21 cellular contexts compared by ENCODE assay signal in the genomic region with DNA sequence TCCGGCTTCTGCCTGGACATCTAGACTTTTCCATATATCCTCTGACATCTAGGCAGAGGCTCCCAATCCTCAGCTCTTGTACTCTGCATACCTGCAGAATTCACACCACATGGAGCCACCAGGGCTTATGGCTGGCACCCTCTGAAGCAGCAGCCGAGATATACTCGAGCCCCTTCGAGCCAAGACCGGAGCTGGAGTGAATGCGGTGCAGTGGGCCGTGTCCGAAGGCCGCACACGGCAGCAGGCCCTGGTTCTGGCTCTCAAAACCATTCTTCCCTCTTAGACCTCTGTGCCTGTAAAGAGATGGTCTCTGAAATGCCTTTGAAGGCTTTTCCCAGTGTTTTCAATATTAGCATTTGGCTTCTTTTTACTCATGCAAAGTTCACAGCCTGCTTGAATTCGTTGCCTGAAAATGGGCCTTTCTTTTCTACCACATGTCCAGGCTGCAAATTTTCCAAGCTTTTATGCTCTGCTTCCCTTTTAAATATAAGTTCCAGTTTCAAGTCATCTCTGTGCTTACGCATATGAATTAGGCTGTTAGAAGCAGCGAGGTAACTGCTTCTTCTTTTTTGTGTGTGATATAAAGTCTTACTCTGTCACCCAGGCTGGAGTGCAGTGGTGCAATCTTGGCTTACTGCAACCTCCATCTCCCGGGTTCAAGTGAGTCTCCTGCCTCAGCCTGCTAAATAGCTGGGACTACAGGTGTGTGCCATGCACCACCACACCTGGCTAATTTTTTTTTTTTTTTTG. TPM values are rescaled to one million over a fixed set of nuclear protein-coding genes. Genes with fewer than 3 reads are reported as not detected.
A peak's percentile ranks its signal among the peaks of the same experiment; 100 is the strongest.
DNase-seq lines count a peak whose midpoint lies in the region; ATAC-seq, FAIRE-seq and TF ChIP-seq lines count a peak whose summit lies in the region.
"Had no signal": no experiment of that assay in that cellular context is flagged by ENCODE, and none has a peak within 500 bp of the region (broad histone marks: within the 10 kb centered on the region; RNA-seq: fewer than 3 reads in every experiment).

No MANE protein-coding gene starts in this region.

- ATAC-seq in sciatic nerve (peak; percentile 36), gastroesophageal sphincter (no peak), natural killer cell (no peak)
- ATAC-seq: left lobe of liver, SK-N-SH treated with all-trans-retinoic acid at 6 μM for 48 hours had no signal

- H3K9me3 Mint-ChIP-seq in T-helper 2 cell treated with Interferon-gamma antibody and Interleukin-4, amounts not matched to agents 5 μg/mL and 100 μg/mL, for 36 hours: peaks cover 10% of the 10 kb centered on the region
- H3K9me3 Mint-ChIP-seq in natural killer cell: peaks cover 0 to 2% of the 10 kb centered on the region in 2 donors

- no peak overlapping the region for H3K4ac ChIP-seq in H1 (replicated peaks; ENCODE audit: insufficient read length, low read depth, low read length)

- H3K36me3 Mint-ChIP-seq in T-helper 2 cell treated with Interferon-gamma antibody and Interleukin-4, amounts not matched to agents 5 μg/mL and 100 μg/mL, for 36 hours (ENCODE audit: low read depth): peaks cover 32% of the 10 kb centered on the region
- H3K36me3 Mint-ChIP-seq in natural killer cell: no peaks in the 10 kb centered on the region
- H3K36me3 Mint-ChIP-seq: type B pancreatic cell had no signal

- H3K14ac ChIP-seq in H1 (ENCODE audit: insufficient read length): no peak overlapping the region

- WGBS in H1 (ENCODE audit: extremely low coverage in 1 of 2, insufficient coverage in 1 of 2, insufficient read length in 1 of 2, insufficient replicate concordance in 2 of 2, low coverage in 1 of 2, low lambda C conversion rate in 2 of 2, missing lambda C conversion rate in 1 of 2), 2 experiments: 86% methylated on average over 14 of the region's 14 CpGs; no CpG with 5 or more reads in 1 of the 2 experiments
- WGBS in gastroesophageal sphincter (ENCODE audit: low coverage in 1 of 2), 2 donors: 67 to 84% methylated on average over 6 to 9 of the region's 14 CpGs

- CTCF ChIA-PET in H1 (lab: Charles Lee; ENCODE audit: partially characterized antibody): interaction anchor here (1.7 kb wide), 1 partner anchor 153 kb away, joined by 5 read pairs; no protein-coding TSS in a partner anchor

- H3K27me3 Mint-ChIP-seq in T-helper 2 cell treated with Interferon-gamma antibody and Interleukin-4, amounts not matched to agents 5 μg/mL and 100 μg/mL, for 36 hours (ENCODE audit: low read depth): no peaks in the 10 kb centered on the region
- H3K27me3 Mint-ChIP-seq in natural killer cell (ENCODE audit: low read depth in 2 of 2): no peaks in the 10 kb centered on the region

- no peak overlapping the region for H2AK5ac ChIP-seq in H1 (ENCODE audit: low read depth, low read length)

- POLR2A ChIA-PET in H1 (lab: Charles Lee; ENCODE audit: partially characterized antibody): interaction anchor here (1.0 kb wide), 1 partner anchor 8 kb away, joined by 3 read pairs; no protein-coding TSS in a partner anchor

- H3K9me3 ChIP-seq in H1 (ENCODE audit: insufficient read depth in 2 of 2, low read depth in 1 of 2, low read length in 1 of 2) (0 out of 4 replicates have a peak, but pooled peaks cover 3 to 6% of the 10 kb centered on the region in 2 experiments), gastroesophageal sphincter (peaks cover 0 to 12% (median 0%) of the 10 kb centered on the region in 3 donors)

- H3K4me1 Mint-ChIP-seq in T-helper 2 cell treated with Interferon-gamma antibody and Interleukin-4, amounts not matched to agents 5 μg/mL and 100 μg/mL, for 36 hours (ENCODE audit: low read depth): peaks cover 59% of the 10 kb centered on the region
- H3K4me1 Mint-ChIP-seq in natural killer cell: peaks cover 32 to 37% of the 10 kb centered on the region in 2 donors

- H3K23ac ChIP-seq in H1 (ENCODE audit: insufficient read length): no peak overlapping the region

- H3K27ac Mint-ChIP-seq in T-helper 2 cell treated with Interferon-gamma antibody and Interleukin-4, amounts not matched to agents 5 μg/mL and 100 μg/mL, for 36 hours: peak overlapping the region; percentile 13
- H3K27ac Mint-ChIP-seq in natural killer cell: no peak overlapping the region
- H3K27ac Mint-ChIP-seq: type B pancreatic cell had no signal

- H2AFZ ChIP-seq in H1 (ENCODE audit: low read length): 0 out of 2 replicates have a peak overlapping the region, but pooled peaks have one; percentile 58

- H3K27ac ChIP-seq in H1 (ENCODE audit: low read depth, low read length) (no peak overlapping the region), gastroesophageal sphincter (no peak overlapping the region)

- no peak for DNase-seq in T-helper 2 cell treated with Interferon-gamma antibody and Interleukin-4, amounts not matched to agents 5 μg/mL and 100 μg/mL, for 36 hours (ENCODE audit: low spot score)
- DNase-seq in T-helper 2 cell (no peak), NOMO-1 treated with dmso at 0.1 percent for 144 hours (lab: John Stamatoyannopoulos, UW; ENCODE audit: unreplicated experiment) (peak; percentile 61), H1 (ENCODE audit: low read depth in 1 of 2, low spot score in 2 of 2) (no peak), sciatic nerve (ENCODE audit: low spot score) (no peak), NCI-H2029 (lab: John Stamatoyannopoulos, UW) (no peak), natural killer cell (no peak)
- DNase-seq: 8988T; activated CD4-positive, CD25-positive, alpha-beta regulatory T cell; anterior cingulate cortex; erythroblast; GF-D8; NCI-H2107; stimulated activated CD4-positive, alpha-beta T cell treated with anti-CD3 and anti-CD28 coated beads, Interleukin-2, amount 100 ng/mL, for 24 hours; stimulated activated CD8-positive, alpha-beta memory T cell treated with anti-CD3 and anti-CD28 coated beads, Interleukin-4, amount 100 ng/mL, for 48 hours had no signal

- H4K8ac ChIP-seq in H1 (ENCODE audit: extremely low read depth, insufficient read depth, low read length): no peak overlapping the region

- TF ChIP-seq POLR2A in H1 (IDR thresholded peaks at IDR 0.05; ENCODE audit: control extremely low read depth in 1 of 2, low read depth in 2 of 2, low read length in 2 of 2) (no peak), gastroesophageal sphincter (IDR thresholded peaks at IDR 0.05) (no peak)

- H2BK15ac ChIP-seq in H1 (ENCODE audit: low read length): no peak overlapping the region

- no peak overlapping the region for H2BK20ac ChIP-seq in H1 (ENCODE audit: low read length)

- no peak for FAIRE-seq in H1 (lab: Jason Lieb, UNC)
- FAIRE-seq: colon had no signal

- no peaks in the 10 kb centered on the region for H3K27me3 ChIP-seq in H1 (replicated peaks in 1 of 4; ENCODE audit: control insufficient read depth in 3 of 4, extremely low read depth in 1 of 4, insufficient read depth in 3 of 4, low read length in 3 of 4)
- H3K27me3 ChIP-seq in gastroesophageal sphincter: no peaks in the 10 kb centered on the region

- no peak overlapping the region for H3K9ac ChIP-seq in H1 (replicated peaks in 1 of 4; ENCODE audit: extremely low read depth in 1 of 4, low read depth in 3 of 4, low read length in 3 of 4)

- no peak overlapping the region; the same call in 1 of the 2 replicates for H2BK12ac ChIP-seq in H1 (ENCODE audit: low read depth, low read length)

- no peak overlapping the region for H4K91ac ChIP-seq in H1 (replicated peaks; ENCODE audit: insufficient read length, low read length)

- no peak overlapping the region for H3K4me3 Mint-ChIP-seq in T-helper 2 cell treated with Interferon-gamma antibody and Interleukin-4, amounts not matched to agents 5 μg/mL and 100 μg/mL, for 36 hours
- H3K4me3 Mint-ChIP-seq in natural killer cell: no peak overlapping the region
- H3K4me3 Mint-ChIP-seq: type B pancreatic cell had no signal

- 0 out of 2 replicates have a peak overlapping the region, but pooled peaks have one; percentile 9 for H3K18ac ChIP-seq in H1 (ENCODE audit: extremely low read depth, low read length)

- no peaks in the 10 kb centered on the region for H3K79me1 ChIP-seq in H1 (ENCODE audit: low read depth, low read length)

- no peak overlapping the region for H2BK5ac ChIP-seq in H1 (ENCODE audit: low read depth, low read length)

- no peaks in the 10 kb centered on the region for H3K36me3 ChIP-seq in H1 (ENCODE audit: control insufficient read depth in 2 of 4, insufficient read depth in 4 of 4, low read length in 3 of 4)
- no peaks in the 10 kb centered on the region for H3K36me3 ChIP-seq in gastroesophageal sphincter

- H3K79me2 ChIP-seq in H1 (ENCODE audit: control insufficient read depth in 1 of 2, insufficient read depth in 2 of 2, low read length in 2 of 2): no peaks in the 10 kb centered on the region

- no peaks in the 10 kb centered on the region for H4K20me1 ChIP-seq in H1 (replicated peaks in 1 of 2; ENCODE audit: control insufficient read depth in 1 of 2, insufficient read depth in 2 of 2, low read length in 2 of 2)

- TF ChIP-seq RAD21 in H1 (IDR thresholded peaks at IDR 0.05 in 1 of 2, conservative IDR thresholded peaks at IDR 0.05 in 1 of 2; ENCODE audit: low read depth in 2 of 2, low read length in 2 of 2): no peak

- TF ChIP-seq EP300 in H1 (IDR thresholded peaks at IDR 0.05; ENCODE audit: borderline replicate concordance in 1 of 2, low read depth in 2 of 2, low read length in 2 of 2) (no peak), gastroesophageal sphincter (IDR thresholded peaks at IDR 0.05) (no peak)

- H3K4me3 ChIP-seq in H1 (ENCODE audit: extremely low read depth in 1 of 4, insufficient read depth in 2 of 4, low read depth in 3 of 4, low read length in 4 of 4) (no peak overlapping the region), gastroesophageal sphincter (no peak overlapping the region)

- H3K56ac ChIP-seq in H1 (replicated peaks; ENCODE audit: insufficient read length, low read depth, low read length): no peak overlapping the region

- intact Hi-C loops in sciatic nerve (cut with DNase I): no loop called here
- intact Hi-C loops in natural killer cell (cut with micrococcal nuclease): loop anchor here (10.0 kb wide), 1 partner anchor 59 kb away; no protein-coding TSS in a partner anchor

- H3K23me2 ChIP-seq in H1 (ENCODE audit: low read depth, low read length): no peaks in the 10 kb centered on the region

- no peak overlapping the region for H2BK120ac ChIP-seq in H1 (replicated peaks; ENCODE audit: low read depth, low read length)

- H3K4me1 ChIP-seq in H1 (replicated peaks in 1 of 4; ENCODE audit: control insufficient read depth in 3 of 4, insufficient read depth in 4 of 4, low read length in 3 of 4): peaks cover 0 to 3% (median under 1%) of the 10 kb centered on the region in 4 experiments; a peak in 1 of 7 replicates
- H3K4me1 ChIP-seq in gastroesophageal sphincter: no peaks in the 10 kb centered on the region

- no peak overlapping the region for H4K5ac ChIP-seq in H1 (ENCODE audit: insufficient read length, low read depth, low read length)

- H3K4me2 ChIP-seq in H1 (ENCODE audit: insufficient read depth in 1 of 2, low read depth in 2 of 2, low read length in 2 of 2): no peak overlapping the region

- TF ChIP-seq CTCF in H1 (IDR thresholded peaks at IDR 0.05; ENCODE audit: control extremely low read depth in 1 of 3, insufficient read depth in 1 of 3, low read depth in 1 of 3, low read length in 3 of 3): no peak
- no peak for TF ChIP-seq CTCF in gastroesophageal sphincter (IDR thresholded peaks at IDR 0.05)
- TF ChIP-seq CTCF in natural killer cell (IDR thresholded peaks at IDR 0.05): no peak

RNA-seq across cellular contexts. Expression of gene SIRPB1, which starts 3.9 kb away (rescaled TPM):
- 0.54 and 0.99 TPM in 2 replicates for total RNA-seq in H1 (2021; fragmentation: NEBNext Ultra II Directional; extraction: Animal tissue kit (Norgen Biotek cat#: 25700))
- 0.14 and 0.28 TPM in 2 replicates for polyA plus RNA-seq in H1 (2011; rRNA removed)
- polyA plus RNA-seq in H1 (2011; cell fraction: cytosol; rRNA removed): 0.10 TPM
- polyA plus RNA-seq in H1 (2011; cell fraction: nucleus; rRNA removed): 0.40 TPM
- polyA plus RNA-seq in H1 (2012, experiment 1 of 2): 0.12 to 0.31 TPM in 2 of 4 replicates, not detected in the others
- polyA plus RNA-seq in H1 (2012, experiment 2 of 2): 0.17 TPM
- polyA plus RNA-seq in H1 (2013, experiment 1 of 2): not detected
- 0.07 TPM for polyA plus RNA-seq in H1 (2013, experiment 2 of 2)
- 0.32 TPM in 1 of 2 replicates, not detected in the other for polyA minus RNA-seq in H1 (2011; rRNA and poly(A)+ RNA removed)
- polyA minus RNA-seq in H1 (2011; cell fraction: cytosol; rRNA and poly(A)+ RNA removed): not detected
- not detected for polyA minus RNA-seq in H1 (2011; cell fraction: nucleus; rRNA and poly(A)+ RNA removed)
- total RNA-seq in sciatic nerve (6.6 TPM), gastroesophageal sphincter (1 to 10 TPM; 3.4 to 6.9 (median 4.3) TPM), natural killer cell (1 to 10 TPM; 2.6 to 7.2 (median 5.3) TPM)

RNA-seq across cellular contexts. Expression of gene SIRPG, which starts 33.9 kb away (rescaled TPM):
- not detected in 2 replicates for total RNA-seq in H1 (2021; fragmentation: NEBNext Ultra II Directional; extraction: Animal tissue kit (Norgen Biotek cat#: 25700))
- 0.03 and 0.08 TPM in 2 replicates for polyA plus RNA-seq in H1 (2011; rRNA removed)
- not detected for polyA plus RNA-seq in H1 (2011; cell fraction: cytosol; rRNA removed)
- polyA plus RNA-seq in H1 (2011; cell fraction: nucleus; rRNA removed): not detected
- not detected in 4 replicates for polyA plus RNA-seq in H1 (2012, experiment 1 of 2)
- polyA plus RNA-seq in H1 (2012, experiment 2 of 2): not detected
- polyA plus RNA-seq in H1 (2013, experiment 1 of 2): not detected
- not detected for polyA plus RNA-seq in H1 (2013, experiment 2 of 2)
- polyA minus RNA-seq in H1 (2011; rRNA and poly(A)+ RNA removed): not detected in 2 replicates
- polyA minus RNA-seq in H1 (2011; cell fraction: cytosol; rRNA and poly(A)+ RNA removed): not detected
- polyA minus RNA-seq in H1 (2011; cell fraction: nucleus; rRNA and poly(A)+ RNA removed): not detected
- total RNA-seq in sciatic nerve (not detected), gastroesophageal sphincter (under 1 TPM in 1 of 4 donors, not detected in 3; 0.62 TPM), natural killer cell (1 to 10 TPM; 1.9 to 3.9 (median 3.1) TPM)
- total RNA-seq: left lobe of liver, renal cortical epithelial cell had no signal
